ENCODE assay signal across 22 cellular contexts in genomic region chr6:46118836-46119235, GRCh38. TPM values are rescaled to one million over a fixed set of nuclear protein-coding genes. Genes with fewer than 3 reads are reported as not detected.
DNase-seq lines count a peak whose midpoint lies in the region; ATAC-seq lines count a peak whose summit lies in the region.
"Had no signal": no experiment of that assay in that cellular context is flagged by ENCODE, and none has a peak within 500 bp of the region (broad histone marks: within the 10 kb centered on the region; RNA-seq: fewer than 3 reads in every experiment).

No MANE protein-coding gene starts in this region.

- H3K4me1 Mint-ChIP-seq in activated T-cell treated with anti-CD3 and anti-CD28 coated beads, Interleukin-2, amount 50 U/mL, for 72 hours (ENCODE audit: low read depth), result peaks cover 15% of the 10 kb centered on the region
- H3K4me1 Mint-ChIP-seq in immature natural killer cell, result peaks cover 51 to 78% of the 10 kb centered on the region in 2 donors

- peak overlapping the region; percentile 55 for H3K27ac Mint-ChIP-seq in activated T-cell treated with anti-CD3 and anti-CD28 coated beads, Interleukin-2, amount 50 U/mL, for 72 hours
- peak overlapping the region in 4 of 6 donors; percentile 35 to 87 (median 62) for H3K27ac Mint-ChIP-seq in immature natural killer cell
- H3K27ac Mint-ChIP-seq: CD14-positive monocyte; CD4-positive, alpha-beta T cell; GM23338 had no signal

- no peaks in the 10 kb centered on the region for H3K9me3 Mint-ChIP-seq in activated T-cell treated with anti-CD3 and anti-CD28 coated beads, Interleukin-2, amount 50 U/mL, for 72 hours
- peaks cover 0 to 4% (median 2%) of the 10 kb centered on the region in 6 donors for H3K9me3 Mint-ChIP-seq in immature natural killer cell

- no peak for DNase-seq in activated T-cell treated with anti-CD3 and anti-CD28 coated beads, Interleukin-2, amount 50 U/mL, for 72 hours
- no peak for DNase-seq in activated T-cell treated with anti-CD3 and anti-CD28 coated beads, Interleukin-2, amount 50 U/mL, for 48 hours
- DNase-seq in amniotic epithelial cell (ENCODE audit: low read depth), result peak; percentile 10
- no peak for DNase-seq in immature natural killer cell
- DNase-seq in medulla oblongata (ENCODE audit: extremely low spot score), result no peak
- no peak for DNase-seq in NCI-H146 treated with DMSO at 0.1 percent for 48 hours (lab: John Stamatoyannopoulos, UW; ENCODE audit: unreplicated experiment)
- DNase-seq: 8988T; ACHN; AML-193; BE2C; CD4-positive, alpha-beta T cell; CD8-positive, alpha-beta memory T cell; DMS 273 treated with DMSO at 0.1 percent for 48 hours; DMS79; EL; GDM1; H9 had no signal

- peaks cover 7 to 18% of the 10 kb centered on the region in 2 donors for H3K36me3 Mint-ChIP-seq in activated T-cell treated with anti-CD3 and anti-CD28 coated beads, Interleukin-2, amount 50 U/mL, for 72 hours (ENCODE audit: insufficient read depth in 2 of 2)
- H3K36me3 Mint-ChIP-seq in immature natural killer cell, result peaks cover 11 to 32% (median 31%) of the 10 kb centered on the region in 3 donors

- no peak overlapping the region for H3K4me3 Mint-ChIP-seq in activated T-cell treated with anti-CD3 and anti-CD28 coated beads, Interleukin-2, amount 50 U/mL, for 72 hours
- H3K4me3 Mint-ChIP-seq in immature natural killer cell, result peak overlapping the region in 2 of 5 donors; percentile 36 to 48
- H3K4me3 Mint-ChIP-seq: CD14-positive monocyte; CD4-positive, alpha-beta T cell; GM23338; H9 had no signal

- H3K27me3 Mint-ChIP-seq in activated T-cell treated with anti-CD3 and anti-CD28 coated beads, Interleukin-2, amount 50 U/mL, for 72 hours (ENCODE audit: low read depth), result no peaks in the 10 kb centered on the region
- peaks cover 0 to 3% (median 0%) of the 10 kb centered on the region in 3 donors for H3K27me3 Mint-ChIP-seq in immature natural killer cell (ENCODE audit: low read depth in 3 of 3)
- H3K27me3 Mint-ChIP-seq: CD4-positive, alpha-beta T cell had no signal

- no peak for ATAC-seq in activated T-cell treated with anti-CD3 and anti-CD28 coated beads, Interleukin-2, amount 50 U/mL, for 72 hours (replicated peaks in 1 of 2)
- ATAC-seq: A549, GM12878, GM23338, HCT116 had no signal

RNA-seq across cellular contexts. Expression of gene ENPP4, which starts 11.0 kb away (rescaled TPM):
- 1 to 10 TPM; 5.8 to 6.9 TPM for total RNA-seq in activated T-cell treated with anti-CD3 and anti-CD28 coated beads, Interleukin-2, amount 50 U/mL, for 72 hours
- polyA plus RNA-seq in immature natural killer cell, result 10 to 100 TPM; 18.2 to 27.0 (median 26.0) TPM

RNA-seq across cellular contexts. Expression of gene ENPP5, which starts 51.9 kb away (rescaled TPM):
- total RNA-seq in activated T-cell treated with anti-CD3 and anti-CD28 coated beads, Interleukin-2, amount 50 U/mL, for 72 hours, result under 1 TPM; 0.16 to 0.43 TPM
- polyA plus RNA-seq in immature natural killer cell, result 10 to 100 TPM; 14.4 to 48.6 (median 36.1) TPM
- total RNA-seq: GM12878 had no signal
- polyA plus RNA-seq: A549, CD14-positive monocyte had no signal
